In the genomic region with DNA sequence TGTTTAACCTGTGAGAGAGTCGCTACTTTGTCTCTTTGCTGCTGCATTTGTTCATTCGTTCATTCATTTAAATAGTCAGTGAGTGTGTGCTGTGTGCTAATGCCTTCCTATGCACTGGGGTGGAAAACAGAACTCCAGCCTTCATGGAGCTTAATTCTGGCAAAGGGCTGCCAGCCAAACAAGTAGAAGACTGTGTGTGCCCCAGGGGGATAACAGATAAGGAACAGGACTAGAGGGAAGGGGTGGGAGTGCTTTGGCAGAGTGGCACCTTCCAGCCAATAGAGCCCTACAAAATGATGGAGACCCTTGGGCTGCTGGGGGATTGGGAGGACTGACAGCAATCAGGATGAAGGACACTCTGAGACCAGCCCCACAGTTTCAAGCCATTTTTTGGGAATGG, we compare ENCODE assay signal across 1 cellular context.
TF ChIP-seq lines count a peak whose summit lies in the region.

No MANE protein-coding gene starts in this region.

TF ChIP-seq in IMR-90, 13 proteins besides CTCF, POLR2A, EP300 and RAD21 (continued from another document):
- TF ChIP-seq CEBPB (IDR thresholded peaks at IDR 0.05; ENCODE audit: low read depth, low read length) (no peak), MAZ (IDR thresholded peaks at IDR 0.05; ENCODE audit: borderline replicate concordance, low read depth, low read length) (no peak), MXI1 (IDR thresholded peaks at IDR 0.05; ENCODE audit: borderline replicate concordance, low read depth, low read length) (no peak), MAFK (IDR thresholded peaks at IDR 0.05; ENCODE audit: low read depth, low read length) (no peak), NFE2L2 (IDR thresholded peaks at IDR 0.05; ENCODE audit: low read depth, low read length) (no peak)
